2 cellular contexts compared by ENCODE assay signal in genomic region chr18:45565280-45565970, GRCh38.
TF ChIP-seq lines count a peak whose summit lies in the region.

No MANE protein-coding gene starts in this region.

TF ChIP-seq in HepG2, 621 proteins besides CTCF, POLR2A, EP300 and RAD21:
- TF ChIP-seq ZFAT (CRISPR knock-in tag; conservative IDR thresholded peaks at IDR 0.05) (no peak), ZNF720 (CRISPR knock-in tag; IDR thresholded peaks at IDR 0.05) (no peak), MNT (IDR thresholded peaks at IDR 0.05) (peak; percentile 62), ONECUT2 (CRISPR knock-in tag; IDR thresholded peaks at IDR 0.05) (no peak), SMAD1 (CRISPR knock-in tag; IDR thresholded peaks at IDR 0.05; ENCODE audit: borderline replicate concordance, low read depth) (no peak)
- TF ChIP-seq, protein P1, sequence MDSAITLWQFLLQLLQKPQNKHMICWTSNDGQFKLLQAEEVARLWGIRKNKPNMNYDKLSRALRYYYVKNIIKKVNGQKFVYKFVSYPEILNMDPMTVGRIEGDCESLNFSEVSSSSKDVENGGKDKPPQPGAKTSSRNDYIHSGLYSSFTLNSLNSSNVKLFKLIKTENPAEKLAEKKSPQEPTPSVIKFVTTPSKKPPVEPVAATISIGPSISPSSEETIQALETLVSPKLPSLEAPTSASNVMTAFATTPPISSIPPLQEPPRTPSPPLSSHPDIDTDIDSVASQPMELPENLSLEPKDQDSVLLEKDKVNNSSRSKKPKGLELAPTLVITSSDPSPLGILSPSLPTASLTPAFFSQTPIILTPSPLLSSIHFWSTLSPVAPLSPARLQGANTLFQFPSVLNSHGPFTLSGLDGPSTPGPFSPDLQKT (CRISPR knock-in tag; IDR thresholded peaks at IDR 0.05; ENCODE audit: borderline replicate concordance), result no peak

TF ChIP-seq in WTC11, 78 proteins besides CTCF, POLR2A, EP300 and RAD21:
- TF ChIP-seq, protein P2, sequence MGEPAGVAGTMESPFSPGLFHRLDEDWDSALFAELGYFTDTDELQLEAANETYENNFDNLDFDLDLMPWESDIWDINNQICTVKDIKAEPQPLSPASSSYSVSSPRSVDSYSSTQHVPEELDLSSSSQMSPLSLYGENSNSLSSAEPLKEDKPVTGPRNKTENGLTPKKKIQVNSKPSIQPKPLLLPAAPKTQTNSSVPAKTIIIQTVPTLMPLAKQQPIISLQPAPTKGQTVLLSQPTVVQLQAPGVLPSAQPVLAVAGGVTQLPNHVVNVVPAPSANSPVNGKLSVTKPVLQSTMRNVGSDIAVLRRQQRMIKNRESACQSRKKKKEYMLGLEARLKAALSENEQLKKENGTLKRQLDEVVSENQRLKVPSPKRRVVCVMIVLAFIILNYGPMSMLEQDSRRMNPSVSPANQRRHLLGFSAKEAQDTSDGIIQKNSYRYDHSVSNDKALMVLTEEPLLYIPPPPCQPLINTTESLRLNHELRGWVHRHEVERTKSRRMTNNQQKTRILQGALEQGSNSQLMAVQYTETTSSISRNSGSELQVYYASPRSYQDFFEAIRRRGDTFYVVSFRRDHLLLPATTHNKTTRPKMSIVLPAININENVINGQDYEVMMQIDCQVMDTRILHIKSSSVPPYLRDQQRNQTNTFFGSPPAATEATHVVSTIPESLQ (CRISPR knock-in tag; IDR thresholded peaks at IDR 0.05), result no peak
- no peak for TF ChIP-seq ZNF263 (CRISPR knock-in tag; IDR thresholded peaks at IDR 0.05; ENCODE audit: low read depth)
- TF ChIP-seq CREB1 (CRISPR knock-in tag; IDR thresholded peaks at IDR 0.05), result no peak
- no peak for TF ChIP-seq HMGA2 (CRISPR knock-in tag; IDR thresholded peaks at IDR 0.05)
- no peak for TF ChIP-seq NR2C2 (CRISPR knock-in tag; IDR thresholded peaks at IDR 0.05)
- TF ChIP-seq NR3C1 (CRISPR knock-in tag; conservative IDR thresholded peaks at IDR 0.05; ENCODE audit: low read depth), result no peak
- TF ChIP-seq ZNF232 (CRISPR knock-in tag; IDR thresholded peaks at IDR 0.05), result no peak
TF ChIP-seq in WTC11: peak in this region for 0.
